ENCODE assay signal across 9 cellular contexts in genomic region chr1:12078938-12079861, GRCh38. TPM values are rescaled to one million over a fixed set of nuclear protein-coding genes. Genes with fewer than 3 reads are reported as not detected.
DNase-seq lines count a peak whose midpoint lies in the region; ATAC-seq, FAIRE-seq and TF ChIP-seq lines count a peak whose summit lies in the region.
"Had no signal": no experiment of that assay in that cellular context is flagged by ENCODE, and none has a peak within 500 bp of the region (broad histone marks: within the 10 kb centered on the region; RNA-seq: fewer than 3 reads in every experiment).

No MANE protein-coding gene starts in this region.

- H3K36me3 Mint-ChIP-seq in GM23338 (ENCODE audit: low read depth) = peaks cover 41% of the 10 kb centered on the region

- peaks cover 8% of the 10 kb centered on the region for H3K27me3 Mint-ChIP-seq in GM23338 (ENCODE audit: insufficient read depth, low read depth, poor library complexity)

- H3K27ac Mint-ChIP-seq in GM23338 = peak overlapping the region; percentile 85

- peaks cover 32% of the 10 kb centered on the region for H3K4me1 Mint-ChIP-seq in GM23338

- H4K20me1 ChIP-seq in GM23338 (replicated peaks; ENCODE audit: insufficient read depth) = no peaks in the 10 kb centered on the region
- H4K20me1 ChIP-seq in Loucy (ENCODE audit: insufficient read depth, low read length, poor library complexity, severe bottlenecking) = no peaks in the 10 kb centered on the region

- 24 to 29% methylated on average over 23 of the region's 23 CpGs for WGBS in pancreas, 2 donors

- no peaks in the 10 kb centered on the region for H3K36me3 ChIP-seq in cardiac muscle cell
- H3K36me3 ChIP-seq in GM23338 (ENCODE audit: insufficient read depth) = 0 out of 2 replicates have a peak, but pooled peaks cover 8% of the 10 kb centered on the region
- H3K36me3 ChIP-seq in Loucy (ENCODE audit: insufficient read depth, low read length) = no peaks in the 10 kb centered on the region
- H3K36me3 ChIP-seq in WERI-Rb-1 = no peaks in the 10 kb centered on the region
- no peaks in the 10 kb centered on the region for H3K36me3 ChIP-seq in pancreas

- H3K9ac ChIP-seq in Loucy (ENCODE audit: low read depth, low read length, poor library complexity, severe bottlenecking) = no peak overlapping the region

- H3K4me1 ChIP-seq in cardiac muscle cell (ENCODE audit: low read depth) = no peaks in the 10 kb centered on the region
- peaks cover 26% of the 10 kb centered on the region for H3K4me1 ChIP-seq in GM23338 (ENCODE audit: insufficient read depth)
- no peaks in the 10 kb centered on the region for H3K4me1 ChIP-seq in Loucy (ENCODE audit: insufficient read depth, low read length, poor library complexity, severe bottlenecking)
- H3K4me1 ChIP-seq in pancreas = no peaks in the 10 kb centered on the region

- H3K9me3 ChIP-seq in cardiac muscle cell (ENCODE audit: low read depth) = peaks cover 3% of the 10 kb centered on the region
- no peaks in the 10 kb centered on the region for H3K9me3 ChIP-seq in Loucy (ENCODE audit: insufficient read depth, low read depth, low read length)
- H3K9me3 ChIP-seq in WERI-Rb-1 (ENCODE audit: severe bottlenecking) = peaks cover 10% of the 10 kb centered on the region
- H3K9me3 ChIP-seq in pancreas = no peaks in the 10 kb centered on the region

- H3K9me2 ChIP-seq in GM23338 (ENCODE audit: insufficient read depth) (no peaks in the 10 kb centered on the region), Loucy (replicated peaks; ENCODE audit: low read depth, low read length) (no peaks in the 10 kb centered on the region)

- H3K4me3 ChIP-seq in cardiac muscle cell (no peak overlapping the region), GM23338 (peak overlapping the region; percentile 41), Loucy (ENCODE audit: low read length, poor library complexity, severe bottlenecking) (no peak overlapping the region), WERI-Rb-1 (ENCODE audit: low read depth, low read length) (no peak overlapping the region), epithelial cell of proximal tubule (ENCODE audit: low read depth, low read length) (peak overlapping the region; percentile 6), pancreas (no peak overlapping the region)

- H3K27ac ChIP-seq in cardiac muscle cell = no peak overlapping the region
- peak overlapping the region; percentile 95 for H3K27ac ChIP-seq in GM23338 (ENCODE audit: low read depth)
- H3K27ac ChIP-seq in WERI-Rb-1 = no peak overlapping the region
- no peak overlapping the region for H3K27ac ChIP-seq in pancreas

- no peak for FAIRE-seq in pancreas (lab: Jason Lieb, UNC)

- peaks cover 13% of the 10 kb centered on the region; the same call in 1 of the 2 replicates for H3F3A ChIP-seq in GM23338 (replicated peaks; ENCODE audit: low read depth)
- H3F3A ChIP-seq in Loucy (ENCODE audit: low read depth) = no peaks in the 10 kb centered on the region

- intact Hi-C loops in Right ventricle myocardium inferior (cut with DNase I) = no loop called here
- intact Hi-C loops in pancreas (cut with DNase I) = no loop called here

- no peaks in the 10 kb centered on the region for H3K27me3 ChIP-seq in cardiac muscle cell
- H3K27me3 ChIP-seq in GM23338 (ENCODE audit: insufficient read depth) = no peaks in the 10 kb centered on the region
- peaks cover 15% of the 10 kb centered on the region for H3K27me3 ChIP-seq in Loucy (ENCODE audit: insufficient read depth, low read length, poor library complexity, severe bottlenecking)
- H3K27me3 ChIP-seq in WERI-Rb-1 (ENCODE audit: insufficient read depth, low read depth, severe bottlenecking) = no peaks in the 10 kb centered on the region
- no peaks in the 10 kb centered on the region for H3K27me3 ChIP-seq in pancreas

- H3K9me3 Mint-ChIP-seq in GM23338 = peaks cover 20% of the 10 kb centered on the region

- H2AFZ ChIP-seq in GM23338 (no peak overlapping the region), Loucy (ENCODE audit: low read length) (no peak overlapping the region)

- H3K79me2 ChIP-seq in GM23338 (replicated peaks; ENCODE audit: insufficient read depth) (peaks cover 24% of the 10 kb centered on the region), Loucy (ENCODE audit: insufficient read depth, low read length) (no peaks in the 10 kb centered on the region)

- TF ChIP-seq CTCF in cardiac muscle cell (IDR thresholded peaks at IDR 0.05; ENCODE audit: low read depth, low read length) = peak; percentile 77
- TF ChIP-seq CTCF in GM23338 (conservative IDR thresholded peaks at IDR 0.05; ENCODE audit: low read depth in 2 of 2) = peak; percentile 79 to 93
- peak; percentile 79 for TF ChIP-seq CTCF in Loucy (conservative IDR thresholded peaks at IDR 0.05; ENCODE audit: low read length)
- TF ChIP-seq CTCF in WERI-Rb-1 (IDR thresholded peaks at IDR 0.05; ENCODE audit: low read depth, low read length) = peak; percentile 73
- TF ChIP-seq CTCF in epithelial cell of proximal tubule (conservative IDR thresholded peaks at IDR 0.05; ENCODE audit: low read depth, low read length) = peak; percentile 67
- TF ChIP-seq CTCF in pancreas (IDR thresholded peaks at IDR 0.05) = peak in 1 of 4 donors; percentile 8

- no peak for ATAC-seq in Right ventricle myocardium inferior
- ATAC-seq in GM23338 = peak; percentile 84
- peak in 3 of 4 donors; percentile 57 to 76 (median 57) for ATAC-seq in pancreas
- ATAC-seq: left colon had no signal

- H3K4me2 ChIP-seq in GM23338 (peak overlapping the region; percentile 64), Loucy (ENCODE audit: low read depth, low read length, poor library complexity, severe bottlenecking) (no peak overlapping the region)

- peak overlapping the region; percentile 51 for H3K4me3 Mint-ChIP-seq in GM23338

- DNase-seq in cardiac muscle cell (ENCODE audit: low read depth in 1 of 2, low spot score in 1 of 2) = peak; percentile 69 to 83
- DNase-seq in Right ventricle myocardium inferior (ENCODE audit: missing footprints) = no peak
- peak; percentile 92 for DNase-seq in GM23338 (ENCODE audit: low spot score)
- DNase-seq in WERI-Rb-1 = peak; percentile 72
- no peak for DNase-seq in epithelial cell of proximal tubule (ENCODE audit: low read depth)
- peak in 1 of 6 donors; percentile 21 for DNase-seq in pancreas
- no peak for DNase-seq in medulla oblongata (ENCODE audit: extremely low spot score)

TF ChIP-seq in GM23338, 12 proteins besides CTCF, POLR2A, EP300 and RAD21 (continues in another document):
- TF ChIP-seq NANOG (IDR thresholded peaks at IDR 0.05; ENCODE audit: borderline replicate concordance) (no peak), JUNB (IDR thresholded peaks at IDR 0.05; ENCODE audit: unreplicated experiment) (no peak), ZNF114 (CRISPR knock-in tag; IDR thresholded peaks at IDR 0.05) (no peak), EZH2phosphoT487 (IDR thresholded peaks at IDR 0.05; ENCODE audit: unreplicated experiment) (no peak), CREB1 (CRISPR knock-in tag; IDR thresholded peaks at IDR 0.05; ENCODE audit: low read depth) (no peak)
- TF ChIP-seq, protein P1, sequence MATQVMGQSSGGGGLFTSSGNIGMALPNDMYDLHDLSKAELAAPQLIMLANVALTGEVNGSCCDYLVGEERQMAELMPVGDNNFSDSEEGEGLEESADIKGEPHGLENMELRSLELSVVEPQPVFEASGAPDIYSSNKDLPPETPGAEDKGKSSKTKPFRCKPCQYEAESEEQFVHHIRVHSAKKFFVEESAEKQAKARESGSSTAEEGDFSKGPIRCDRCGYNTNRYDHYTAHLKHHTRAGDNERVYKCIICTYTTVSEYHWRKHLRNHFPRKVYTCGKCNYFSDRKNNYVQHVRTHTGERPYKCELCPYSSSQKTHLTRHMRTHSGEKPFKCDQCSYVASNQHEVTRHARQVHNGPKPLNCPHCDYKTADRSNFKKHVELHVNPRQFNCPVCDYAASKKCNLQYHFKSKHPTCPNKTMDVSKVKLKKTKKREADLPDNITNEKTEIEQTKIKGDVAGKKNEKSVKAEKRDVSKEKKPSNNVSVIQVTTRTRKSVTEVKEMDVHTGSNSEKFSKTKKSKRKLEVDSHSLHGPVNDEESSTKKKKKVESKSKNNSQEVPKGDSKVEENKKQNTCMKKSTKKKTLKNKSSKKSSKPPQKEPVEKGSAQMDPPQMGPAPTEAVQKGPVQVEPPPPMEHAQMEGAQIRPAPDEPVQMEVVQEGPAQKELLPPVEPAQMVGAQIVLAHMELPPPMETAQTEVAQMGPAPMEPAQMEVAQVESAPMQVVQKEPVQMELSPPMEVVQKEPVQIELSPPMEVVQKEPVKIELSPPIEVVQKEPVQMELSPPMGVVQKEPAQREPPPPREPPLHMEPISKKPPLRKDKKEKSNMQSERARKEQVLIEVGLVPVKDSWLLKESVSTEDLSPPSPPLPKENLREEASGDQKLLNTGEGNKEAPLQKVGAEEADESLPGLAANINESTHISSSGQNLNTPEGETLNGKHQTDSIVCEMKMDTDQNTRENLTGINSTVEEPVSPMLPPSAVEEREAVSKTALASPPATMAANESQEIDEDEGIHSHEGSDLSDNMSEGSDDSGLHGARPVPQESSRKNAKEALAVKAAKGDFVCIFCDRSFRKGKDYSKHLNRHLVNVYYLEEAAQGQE (IDR thresholded peaks at IDR 0.05; ENCODE audit: unreplicated experiment) = no peak

RNA-seq across cellular contexts. Expression of gene TNFRSF8, which starts 16.1 kb away (rescaled TPM):
- 0.06 TPM in 1 of 2 replicates, not detected in the other for total RNA-seq in cardiac muscle cell
- 0.11 TPM in 1 of 2 replicates, not detected in the other for polyA plus RNA-seq in cardiac muscle cell
- total RNA-seq in Right ventricle myocardium inferior = 0.92 TPM
- 26.1 and 28.2 TPM in 2 replicates for total RNA-seq in GM23338 (2014; rRNA removed; shearing (Covaris generic))
- 11.7 and 11.8 TPM in 2 replicates for polyA plus RNA-seq in GM23338 (2016; fragmentation: Nextera tagmentation; extraction: Ambion mirVana)
- total RNA-seq in epithelial cell of proximal tubule = 0.35 and 0.87 TPM in 2 replicates
- under 1 TPM in 5 of 6 donors, not detected in 1; 0.08 to 0.72 (median 0.25) TPM for total RNA-seq in pancreas
- under 1 TPM; 0.14 to 0.72 TPM for polyA plus RNA-seq in pancreas

RNA-seq across cellular contexts. Expression of gene MIIP, which starts 59.9 kb away (rescaled TPM):
- total RNA-seq in cardiac muscle cell (29.6 and 30.1 TPM in 2 replicates), Right ventricle myocardium inferior (12.3 TPM), epithelial cell of proximal tubule (57.0 and 61.7 TPM in 2 replicates), pancreas (10 to 100 TPM in 5 of 6 donors, 1 to 10 TPM in 1; 9.3 to 17.8 (median 12.3) TPM)
- polyA plus RNA-seq in cardiac muscle cell (30.8 and 39.9 TPM in 2 replicates), GM23338 (2016; fragmentation: Nextera tagmentation; extraction: Ambion mirVana) (81.5 and 86.5 TPM in 2 replicates), pancreas (10 to 100 TPM; 48.4 to 59.1 TPM)
- 99.7 and 117 TPM in 2 replicates for total RNA-seq in GM23338 (2014; rRNA removed; shearing (Covaris generic))

Comparison
In these comparisons a context has a peak if more than half of its experiments do, and no peak if none do; other contexts are left out.
1. DNase-seq: peak in cardiac muscle cell (2 of 2), GM23338 (single experiment) and WERI-Rb-1 (single experiment); none in Right ventricle myocardium inferior (single experiment), epithelial cell of proximal tubule (single experiment) and medulla oblongata (single experiment).
2. H3K4me3 ChIP-seq: peak in GM23338 (single experiment) and epithelial cell of proximal tubule (single experiment); none in cardiac muscle cell (single experiment), Loucy (single experiment), WERI-Rb-1 (single experiment) and pancreas (0 of 4).
3. RNA of gene TNFRSF8, which starts 16.1 kb away (total RNA-seq): 26.1 to 28.2 TPM in GM23338; 0.92 TPM in Right ventricle myocardium inferior (single experiment), 0.35 to 0.87 TPM in epithelial cell of proximal tubule, 0.08 to 0.72 TPM in pancreas and 0.06 TPM in cardiac muscle cell; every median in the first group is over 10 times any median in the second.